Comparison of ENCODE assay signal across 8 cellular contexts in genomic region chr10:31031205-31031665, GRCh38. TPM values are rescaled to one million over a fixed set of nuclear protein-coding genes. Genes with fewer than 3 reads are reported as not detected.
DNase-seq lines count a peak whose midpoint lies in the region; ATAC-seq and TF ChIP-seq lines count a peak whose summit lies in the region.

No MANE protein-coding gene starts in this region.

- H3K27me3 Mint-ChIP-seq in neural crest cell (ENCODE audit: low read depth) = no peaks in the 10 kb centered on the region

- peaks cover 38% of the 10 kb centered on the region for H3K4me1 Mint-ChIP-seq in neural crest cell

- DNase-seq in NCI-H2107 (lab: John Stamatoyannopoulos, UW) (peak; percentile 9), NCI-H2107 treated with DMSO at 0.1 percent for 48 hours (lab: John Stamatoyannopoulos, UW; ENCODE audit: unreplicated experiment) (no peak), Peyer's patch (no peak), epithelial cell of proximal tubule (ENCODE audit: low read depth) (no peak), neural crest cell (ENCODE audit: low read depth, low spot score) (no peak), glomerular visceral epithelial cell (ENCODE audit: extremely low spot score) (no peak)
- DNase-seq in activated CD8-positive, alpha-beta memory T cell treated with anti-CD3 and anti-CD28 coated beads, Interleukin-2, amount 50 U/mL, for 4 hours = no peak

- H3K27ac Mint-ChIP-seq in neural crest cell (ENCODE audit: unreplicated experiment) = peak overlapping the region; percentile 78

- peak overlapping the region; percentile 96 to 100 (median 98) for H3K27ac ChIP-seq in Peyer's patch

- peak overlapping the region; percentile 63 to 91 (median 72) for H3K4me3 ChIP-seq in Peyer's patch
- peak overlapping the region; percentile 76 for H3K4me3 ChIP-seq in epithelial cell of proximal tubule (ENCODE audit: low read depth, low read length)

- ATAC-seq in HG02610 (IDR thresholded peaks at IDR 0.05; ENCODE audit: unreplicated experiment) = peak; percentile 76

- no peak for TF ChIP-seq CTCF in Peyer's patch (IDR thresholded peaks at IDR 0.05)
- no peak for TF ChIP-seq CTCF in epithelial cell of proximal tubule (conservative IDR thresholded peaks at IDR 0.05; ENCODE audit: low read depth, low read length)
- no peak for TF ChIP-seq CTCF in neural crest cell (conservative IDR thresholded peaks at IDR 0.05)

- no peaks in the 10 kb centered on the region for H3K27me3 ChIP-seq in Peyer's patch

- H3K9me3 Mint-ChIP-seq in neural crest cell = no peaks in the 10 kb centered on the region

- H3K36me3 ChIP-seq in Peyer's patch = no peaks in the 10 kb centered on the region

- TF ChIP-seq POLR2A in Peyer's patch (IDR thresholded peaks at IDR 0.05) = no peak

- H3K4me3 Mint-ChIP-seq in neural crest cell = peak overlapping the region; percentile 93

- H3K36me3 Mint-ChIP-seq in neural crest cell (ENCODE audit: low read depth) = no peaks in the 10 kb centered on the region

- peaks cover 0 to 4% (median 0%) of the 10 kb centered on the region in 4 donors for H3K4me1 ChIP-seq in Peyer's patch

- H3K9me3 ChIP-seq in Peyer's patch = no peaks in the 10 kb centered on the region

RNA-seq across cellular contexts. Expression of gene ZNF438, which starts 0.4 kb away (rescaled TPM):
- total RNA-seq in Peyer's patch (1 to 10 TPM; 3.7 to 8.3 (median 7.3) TPM), epithelial cell of proximal tubule (3.9 and 4.2 TPM in 2 replicates), neural crest cell (3.5 and 4.0 TPM in 2 replicates)
